8 cellular contexts compared by ENCODE assay signal in the genomic region with DNA sequence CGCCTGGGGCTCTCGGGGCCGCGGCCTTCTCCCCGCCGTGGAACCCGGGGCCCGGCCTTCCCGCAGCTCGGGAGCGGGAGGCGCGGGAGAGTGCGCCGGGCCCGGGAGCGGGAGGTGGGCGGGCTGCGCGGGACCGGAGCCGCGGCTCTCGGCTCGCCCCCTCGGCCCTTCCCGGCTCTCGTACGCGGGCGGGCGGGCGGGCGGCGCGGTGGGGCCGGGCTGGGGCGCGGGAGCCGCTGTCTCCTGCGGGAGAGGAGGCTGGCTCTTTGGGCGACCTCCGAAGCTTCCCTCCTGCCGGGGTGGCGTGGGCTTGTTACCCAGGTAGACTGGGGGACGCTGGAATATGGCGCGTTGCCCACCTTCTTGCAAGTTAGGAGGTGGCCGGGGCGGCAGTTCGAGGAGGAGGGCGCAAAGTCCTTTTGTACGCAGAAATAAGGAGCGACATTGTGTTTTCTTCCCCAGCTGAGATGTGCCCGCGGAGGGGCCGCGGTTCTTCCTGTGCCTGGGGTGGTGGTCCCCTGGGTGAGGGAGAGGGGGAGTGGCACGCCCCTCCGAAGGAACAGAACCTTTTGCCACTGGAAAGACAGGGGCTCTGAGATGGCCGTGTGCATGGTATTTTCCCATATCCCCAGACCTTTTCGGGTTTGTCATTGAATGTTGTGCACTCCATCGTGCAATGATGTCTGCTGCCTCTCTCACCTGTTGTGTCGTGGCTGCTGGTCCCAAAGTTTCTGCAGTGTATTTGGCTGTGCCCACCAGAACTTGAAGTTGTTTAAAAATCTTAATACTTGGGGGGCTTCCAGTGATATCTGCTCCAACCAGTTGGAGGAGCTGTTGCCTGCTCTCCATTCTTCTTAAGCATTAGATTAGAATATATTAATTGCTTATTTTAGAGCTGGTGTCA. TPM values are rescaled to one million over a fixed set of nuclear protein-coding genes. Genes with fewer than 3 reads are reported as not detected.
A peak's percentile ranks its signal among the peaks of the same experiment; 100 is the strongest.
DNase-seq lines count a peak whose midpoint lies in the region; ATAC-seq, FAIRE-seq and TF ChIP-seq lines count a peak whose summit lies in the region.

No MANE protein-coding gene starts in this region.

- CTCF ChIA-PET in activated CD8-positive, alpha-beta memory T cell treated with anti-CD3 and anti-CD28 coated beads, Interleukin-2, amount 10 ng/mL, durations not matched to agents 7 days and 5 days (lab: Charles Lee): interaction anchor here (0.5 to 2.2 kb wide), 26 partner anchors 9 to 399 kb away, joined by 3 to 21 read pairs (median 4); no protein-coding TSS in a partner anchor
- CTCF ChIA-PET in endothelial cell of umbilical vein (lab: Charles Lee): interaction anchor here (0.7 to 3.8 kb wide), 23 partner anchors 10 to 399 kb away, joined by 3 to 133 read pairs (median 4); no protein-coding TSS in a partner anchor

- no peaks in the 10 kb centered on the region for H3K27me3 ChIP-seq in endothelial cell of umbilical vein (ENCODE audit: control insufficient read depth in 2 of 2, insufficient read depth in 2 of 2, low read length in 2 of 2)

- peak overlapping the region; percentile 92 for H3K27ac Mint-ChIP-seq in activated CD8-positive, alpha-beta memory T cell treated with anti-CD3 and anti-CD28 coated beads, Interleukin-2, amount 10 ng/mL, durations not matched to agents 7 days and 5 days

- peaks cover 7% of the 10 kb centered on the region for H4K20me1 ChIP-seq in endothelial cell of umbilical vein (replicated peaks; ENCODE audit: control insufficient read depth, extremely low read depth, insufficient read depth, low read length)

- intact Hi-C loops in endothelial cell of umbilical vein (cut with micrococcal nuclease): loop anchor here (1.0 to 2.0 kb wide), 5 partner anchors 23 to 398 kb away; no protein-coding TSS in a partner anchor

- H2AFZ ChIP-seq in endothelial cell of umbilical vein (ENCODE audit: low read depth, low read length): peak overlapping the region; percentile 58

- H3K4me1 ChIP-seq in endothelial cell of umbilical vein (ENCODE audit: control insufficient read depth, extremely low read depth, insufficient read depth, low read length): peaks cover 13% of the 10 kb centered on the region

- TF ChIP-seq CTCF in GM12865 (IDR thresholded peaks at IDR 0.05; ENCODE audit: insufficient read depth, low read depth, low read length, missing control alignments) (peak; percentile 54), endothelial cell of umbilical vein (IDR thresholded peaks at IDR 0.05; ENCODE audit: extremely low read depth in 1 of 2, insufficient read depth in 1 of 2, low read depth in 1 of 2, low read length in 2 of 2) (peak; percentile 59 to 63)

- DNase-seq in GM12865 (ENCODE audit: low read depth) (peak; percentile 60), NCI-H345 (lab: John Stamatoyannopoulos, UW) (peak; percentile 12), endothelial cell of umbilical vein (ENCODE audit: low read depth, low spot score) (peak; percentile 77), mucosa of gallbladder (ENCODE audit: low spot score) (peak; percentile 14), substantia nigra (lab: John Stamatoyannopoulos, UW) (peak in 35 of 49 donors; percentile 4 to 82 (median 33))
- DNase-seq in activated CD8-positive, alpha-beta memory T cell treated with anti-CD3 and anti-CD28 coated beads, Interleukin-2, amount 10 ng/mL, durations not matched to agents 7 days and 5 days: peak; percentile 62

- H3K9me1 ChIP-seq in endothelial cell of umbilical vein (replicated peaks; ENCODE audit: control insufficient read depth, extremely low read depth, insufficient read depth, low read length): no peaks in the 10 kb centered on the region

- ATAC-seq in HG02763 (IDR thresholded peaks at IDR 0.05; ENCODE audit: unreplicated experiment) (peak; percentile 13), HG03175 (IDR thresholded peaks at IDR 0.05; ENCODE audit: unreplicated experiment) (no peak)
- no peak for ATAC-seq in activated CD8-positive, alpha-beta memory T cell treated with anti-CD3 and anti-CD28 coated beads, Interleukin-2, amount 10 ng/mL, durations not matched to agents 7 days and 5 days

- POLR2A ChIA-PET in endothelial cell of umbilical vein (lab: Charles Lee): interaction anchor here (0.6 to 1.0 kb wide), 4 partner anchors 35 to 435 kb away, joined by 3 to 8 read pairs (median 4); no protein-coding TSS in a partner anchor

- H3K4me1 Mint-ChIP-seq in activated CD8-positive, alpha-beta memory T cell treated with anti-CD3 and anti-CD28 coated beads, Interleukin-2, amount 10 ng/mL, durations not matched to agents 7 days and 5 days: peaks cover 53% of the 10 kb centered on the region

- no peaks in the 10 kb centered on the region for H3K9me3 ChIP-seq in endothelial cell of umbilical vein (replicated peaks; ENCODE audit: control insufficient read depth, insufficient read depth, low read length)

- peak overlapping the region; percentile 81 for H3K4me2 ChIP-seq in endothelial cell of umbilical vein (ENCODE audit: insufficient read depth, low read length)

- dilution Hi-C loops in endothelial cell of umbilical vein (cut with MboI; ENCODE audit: extremely low pct_ligation_motif_present, low sequenced_read_pairs): no loop called here

- no peaks in the 10 kb centered on the region for H3K27me3 Mint-ChIP-seq in activated CD8-positive, alpha-beta memory T cell treated with anti-CD3 and anti-CD28 coated beads, Interleukin-2, amount 10 ng/mL, durations not matched to agents 7 days and 5 days

- H3K36me3 Mint-ChIP-seq in activated CD8-positive, alpha-beta memory T cell treated with anti-CD3 and anti-CD28 coated beads, Interleukin-2, amount 10 ng/mL, durations not matched to agents 7 days and 5 days: peaks cover 22% of the 10 kb centered on the region

- H3K9me3 Mint-ChIP-seq in activated CD8-positive, alpha-beta memory T cell treated with anti-CD3 and anti-CD28 coated beads, Interleukin-2, amount 10 ng/mL, durations not matched to agents 7 days and 5 days (ENCODE audit: low read depth): no peaks in the 10 kb centered on the region

- peak overlapping the region; percentile 28 for H3K27ac ChIP-seq in endothelial cell of umbilical vein (ENCODE audit: insufficient read depth, low read depth, low read length)
- H3K27ac ChIP-seq in substantia nigra (ENCODE audit: low read depth, low read length, poor library complexity, severe bottlenecking): peak overlapping the region; percentile 94

- no TSS peak for BruUV-seq in endothelial cell of umbilical vein (replicated peaks; lab: Mats Ljungman, UMichigan)

- H3K4me3 ChIP-seq in GM12865 (ENCODE audit: low read depth, low read length): peak overlapping the region; percentile 91
- H3K4me3 ChIP-seq in endothelial cell of umbilical vein (replicated peaks in 1 of 3; ENCODE audit: insufficient read depth in 1 of 3, low read depth in 1 of 3, low read length in 3 of 3): peak overlapping the region; percentile 69 to 95 (median 84)

- H3K4me3 Mint-ChIP-seq in activated CD8-positive, alpha-beta memory T cell treated with anti-CD3 and anti-CD28 coated beads, Interleukin-2, amount 10 ng/mL, durations not matched to agents 7 days and 5 days: peak overlapping the region; percentile 94

- no peaks in the 10 kb centered on the region for H3K36me3 ChIP-seq in endothelial cell of umbilical vein (ENCODE audit: control insufficient read depth in 2 of 2, extremely low read depth in 1 of 2, insufficient read depth in 2 of 2, low read length in 2 of 2)

- TF ChIP-seq POLR2A in endothelial cell of umbilical vein (IDR thresholded peaks at IDR 0.05; ENCODE audit: low read depth, low read length): no peak

- no peak for FAIRE-seq in endothelial cell of umbilical vein (lab: Jason Lieb, UNC)

- H3K79me2 ChIP-seq in endothelial cell of umbilical vein (ENCODE audit: control insufficient read depth, insufficient read depth, low read length): peaks cover 66% of the 10 kb centered on the region

- H3K9ac ChIP-seq in endothelial cell of umbilical vein (replicated peaks; ENCODE audit: extremely low read depth, insufficient read depth, low read length): peak overlapping the region; percentile 97

TF ChIP-seq in endothelial cell of umbilical vein, 7 proteins besides CTCF, POLR2A, EP300 and RAD21:
- TF ChIP-seq JUN (IDR thresholded peaks at IDR 0.05; ENCODE audit: borderline replicate concordance, insufficient read depth, insufficient read length, low read depth) (no peak), FOS (IDR thresholded peaks at IDR 0.05; ENCODE audit: borderline replicate concordance, insufficient read depth, low read length) (no peak), EZH2 (IDR thresholded peaks at IDR 0.05; ENCODE audit: borderline replicate concordance, low read depth, low read length, severe bottlenecking) (no peak), POLR2AphosphoS5 (IDR thresholded peaks at IDR 0.05; ENCODE audit: insufficient read depth, low read depth, low read length) (no peak), GATA2 (IDR thresholded peaks at IDR 0.05; ENCODE audit: insufficient read depth, insufficient read length, low read depth, low read length) (no peak), MYC (IDR thresholded peaks at IDR 0.05; ENCODE audit: low read depth, low read length) (no peak)
- TF ChIP-seq, protein P1, sequence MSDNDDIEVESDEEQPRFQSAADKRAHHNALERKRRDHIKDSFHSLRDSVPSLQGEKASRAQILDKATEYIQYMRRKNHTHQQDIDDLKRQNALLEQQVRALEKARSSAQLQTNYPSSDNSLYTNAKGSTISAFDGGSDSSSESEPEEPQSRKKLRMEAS (IDR thresholded peaks at IDR 0.05; ENCODE audit: insufficient read depth, insufficient read length): no peak
TF ChIP-seq in endothelial cell of umbilical vein: peak in this region for 0.

RNA-seq across cellular contexts. Expression of gene NRF1, which starts 0.8 kb away (rescaled TPM):
- 10 to 100 TPM; 26.4 to 29.5 TPM for total RNA-seq in activated CD8-positive, alpha-beta memory T cell treated with anti-CD3 and anti-CD28 coated beads, Interleukin-2, amount 10 ng/mL, durations not matched to agents 7 days and 5 days
- total RNA-seq in endothelial cell of umbilical vein (17.4 and 20.3 TPM in 2 replicates), mucosa of gallbladder (16.4 TPM)
- 12.3 and 14.6 TPM in 2 replicates for polyA plus RNA-seq in endothelial cell of umbilical vein
- 10.7 and 11.5 TPM in 2 replicates for polyA plus RNA-seq in endothelial cell of umbilical vein (2011; cell fraction: cytosol; rRNA removed)
- polyA plus RNA-seq in endothelial cell of umbilical vein (2011; cell fraction: nucleus; rRNA removed): 33.9 and 34.1 TPM in 2 replicates
- polyA plus RNA-seq in endothelial cell of umbilical vein (2012): 8.0 and 10.5 TPM in 2 replicates
- polyA minus RNA-seq in endothelial cell of umbilical vein: 47.2 and 53.1 TPM in 2 replicates
- polyA minus RNA-seq in endothelial cell of umbilical vein (2011; cell fraction: cytosol; rRNA and poly(A)+ RNA removed): 17.7 TPM
- 37.5 and 63.6 TPM in 2 replicates for polyA minus RNA-seq in endothelial cell of umbilical vein (2011; cell fraction: nucleus; rRNA and poly(A)+ RNA removed)

Comparison
In these comparisons a context has a peak if more than half of its experiments do, and no peak if none do; other contexts are left out.
1. DNase-seq: peak in every context shown above with its lines; median percentile 77 in endothelial cell of umbilical vein; 62 in activated CD8-positive, alpha-beta memory T cell treated with anti-CD3 and anti-CD28 coated beads, Interleukin-2, amount 10 ng/mL, durations not matched to agents 7 days and 5 days; 60 in GM12865; 33 in substantia nigra; 14 in mucosa of gallbladder; 12 in NCI-H345.